Comparison of ENCODE assay signal across 17 cellular contexts in the genomic region with DNA sequence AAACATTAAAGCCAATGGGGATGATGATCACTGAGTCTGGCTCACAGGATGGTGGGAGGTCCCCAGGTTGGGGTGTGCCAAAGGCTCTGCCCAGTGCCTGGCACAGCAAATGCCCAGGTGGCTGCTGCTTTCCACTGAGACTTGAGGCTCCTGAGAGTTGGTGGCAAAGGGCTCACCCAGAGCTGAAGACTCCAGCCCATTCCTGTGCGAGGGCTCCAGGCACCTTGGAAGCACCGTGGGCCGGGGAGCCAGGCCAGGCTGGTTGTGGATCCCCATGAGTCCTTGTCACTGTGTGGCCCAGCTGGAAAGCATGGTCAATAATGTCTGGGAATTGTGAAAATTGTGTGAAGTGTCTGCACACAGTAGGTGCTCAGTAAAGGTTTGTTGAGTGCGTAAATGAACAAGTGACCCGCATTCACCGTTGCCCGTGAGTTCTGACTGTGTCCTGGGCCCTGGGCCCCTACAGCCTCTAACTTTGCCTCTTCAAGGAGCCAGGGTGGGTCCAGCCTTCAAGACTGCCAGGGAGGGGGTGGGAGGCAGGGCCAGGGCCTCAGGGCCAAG. TPM values are rescaled to one million over a fixed set of nuclear protein-coding genes. Genes with fewer than 3 reads are reported as not detected.
"Had no signal": no experiment of that assay in that cellular context is flagged by ENCODE, and none has a peak within 500 bp of the region (broad histone marks: within the 10 kb centered on the region; RNA-seq: fewer than 3 reads in every experiment).

No MANE protein-coding gene starts in this region.

- H3K4me3 ChIP-seq: gastroesophageal sphincter, heart left ventricle, smooth muscle cell had no signal

- H3K36me3 Mint-ChIP-seq: activated naive CD8-positive, alpha-beta T cell; naive thymus-derived CD4-positive, alpha-beta T cell; stimulated activated memory B cell treated with anti-CD40 and anti-IgM and Interleukin-4, amounts not matched to agents 10 μg/mL and 1 μg/mL and 100 μg/mL, for 72 hours had no signal

- H3K4me3 Mint-ChIP-seq: activated CD4-positive, alpha-beta T cell treated with anti-CD3 and anti-CD28 coated beads for 36 hours; activated naive CD8-positive, alpha-beta T cell; stimulated activated memory B cell treated with anti-CD40 and anti-IgM and Interleukin-4, amounts not matched to agents 10 μg/mL and 1 μg/mL and 100 μg/mL, for 72 hours had no signal

- DNase-seq: activated CD4-positive, alpha-beta T cell treated with anti-CD3 and anti-CD28 coated beads for 36 hours; activated CD4-positive, alpha-beta T cell treated with anti-CD3 and anti-CD28 coated beads, Interleukin-2, amount 50 U/mL, for 48 hours; effector CD4-positive, alpha-beta T cell; left ventricle myocardium superior; naive thymus-derived CD4-positive, alpha-beta T cell; stimulated activated CD4-positive, alpha-beta T cell treated with anti-CD3 and anti-CD28 coated beads, Interleukin-4, amount 100 ng/mL, for 4 hours had no signal

- H3K79me2 ChIP-seq: parathyroid adenoma had no signal

- H3K4me2 ChIP-seq: smooth muscle cell had no signal

- H3K4me1 ChIP-seq: parathyroid adenoma had no signal

- FAIRE-seq: bronchial epithelial cell had no signal

- H3K9me3 Mint-ChIP-seq: activated T-helper 1 cell treated with anti-CD3 and anti-CD28 coated beads, Interleukin-12 subunit alpha, Interleukin-12 subunit beta, Interleukin-2, Interleukin-4 antibody, amounts not matched to agents 30 ng/mL and 10 ng/mL and 1 ng/mL, durations not matched to agents 14 hours and 24 hours and 36 hours; stimulated activated memory B cell treated with anti-CD40 and anti-IgM and Interleukin-4, amounts not matched to agents 10 μg/mL and 1 μg/mL and 100 μg/mL, for 72 hours had no signal

- H3K27me3 ChIP-seq: gastroesophageal sphincter, heart left ventricle, neutrophil had no signal

- H3K27me3 Mint-ChIP-seq: activated CD4-positive, alpha-beta T cell treated with anti-CD3 and anti-CD28 coated beads for 36 hours; activated naive CD8-positive, alpha-beta T cell; stimulated activated memory B cell treated with anti-CD40 and anti-IgM and Interleukin-4, amounts not matched to agents 10 μg/mL and 1 μg/mL and 100 μg/mL, for 72 hours had no signal

- H3K27ac ChIP-seq: gastroesophageal sphincter, heart left ventricle, neutrophil, parathyroid adenoma had no signal

- H3K9ac ChIP-seq: parathyroid adenoma had no signal

- H3K27ac Mint-ChIP-seq: activated CD4-positive, alpha-beta T cell treated with anti-CD3 and anti-CD28 coated beads for 36 hours; activated naive CD8-positive, alpha-beta T cell; activated T-helper 1 cell treated with anti-CD3 and anti-CD28 coated beads, Interleukin-12 subunit alpha, Interleukin-12 subunit beta, Interleukin-2, Interleukin-4 antibody, amounts not matched to agents 30 ng/mL and 10 ng/mL and 1 ng/mL, durations not matched to agents 14 hours and 24 hours and 36 hours; stimulated activated memory B cell treated with anti-CD40 and anti-IgM and Interleukin-4, amounts not matched to agents 10 μg/mL and 1 μg/mL and 100 μg/mL, for 72 hours had no signal

- H3K9me3 ChIP-seq: gastroesophageal sphincter, heart left ventricle, neutrophil had no signal

- ATAC-seq: activated CD4-positive, alpha-beta T cell treated with anti-CD3 and anti-CD28 coated beads for 36 hours; esophagus mucosa; gastroesophageal sphincter; heart left ventricle; left ventricle myocardium superior; naive thymus-derived CD4-positive, alpha-beta T cell; sciatic nerve; stimulated activated memory B cell treated with anti-CD40 and anti-IgM and Interleukin-4, amounts not matched to agents 10 μg/mL and 1 μg/mL and 100 μg/mL, for 72 hours had no signal

- H3K36me3 ChIP-seq: gastroesophageal sphincter, heart left ventricle, neutrophil had no signal

- H2AFZ ChIP-seq: parathyroid adenoma had no signal

RNA-seq across cellular contexts. Expression of gene ALDH3B1, which starts 3.4 kb away (rescaled TPM):
- total RNA-seq: activated CD4-positive, alpha-beta T cell treated with anti-CD3 and anti-CD28 coated beads for 36 hours; activated T-helper 1 cell treated with anti-CD3 and anti-CD28 coated beads, Interleukin-12 subunit alpha, Interleukin-12 subunit beta, Interleukin-2, Interleukin-4 antibody, amounts not matched to agents 30 ng/mL and 10 ng/mL and 1 ng/mL, durations not matched to agents 14 hours and 24 hours and 36 hours had no signal
